ENCODE assay signal across 10 cellular contexts in genomic region chr19:14715841-14716240, GRCh38. TPM values are rescaled to one million over a fixed set of nuclear protein-coding genes. Genes with fewer than 3 reads are reported as not detected.
"Had no signal": no experiment of that assay in that cellular context is flagged by ENCODE, and none has a peak within 500 bp of the region (broad histone marks: within the 10 kb centered on the region; RNA-seq: fewer than 3 reads in every experiment).

No MANE protein-coding gene starts in this region.

- H3K4me3 ChIP-seq: GM23248, HAP-1, K562 had no signal

- H3K9ac ChIP-seq: GM23248 had no signal

- H3K27ac ChIP-seq: GM23248, HL-60 had no signal

- H3K4me1 ChIP-seq: HAP-1 had no signal

- H3K4me3 Mint-ChIP-seq: HFFc6 had no signal

- FAIRE-seq: K562 had no signal

- DNase-seq: GM23248, GOT3, H7, HFFc6, IMR-90 had no signal

- H3K27ac Mint-ChIP-seq: HFFc6 had no signal

RNA-seq across cellular contexts. Expression of gene ADGRE3, which starts 41.2 kb away (rescaled TPM):
- total RNA-seq: GM23248, H4, H7, HFFc6, HT1080, IMR-90, K562 had no signal
- polyA plus RNA-seq: GM23248, IMR-90, K562 had no signal
